In genomic region chr20:1001116-1001515, GRCh38 we compare ENCODE assay signal across 21 cellular contexts. TPM values are rescaled to one million over a fixed set of nuclear protein-coding genes. Genes with fewer than 3 reads are reported as not detected.
"Had no signal": no experiment of that assay in that cellular context is flagged by ENCODE, and none has a peak within 500 bp of the region (broad histone marks: within the 10 kb centered on the region; RNA-seq: fewer than 3 reads in every experiment).

No MANE protein-coding gene starts in this region.

- H3K36me3 Mint-ChIP-seq: activated CD4-positive, alpha-beta memory T cell treated with anti-CD3 and anti-CD28 coated beads for 36 hours; activated naive CD8-positive, alpha-beta T cell treated with anti-CD3 and anti-CD28 coated beads for 36 hours had no signal

- H3K27ac Mint-ChIP-seq: activated CD4-positive, alpha-beta memory T cell treated with anti-CD3 and anti-CD28 coated beads for 36 hours; activated naive CD8-positive, alpha-beta T cell treated with anti-CD3 and anti-CD28 coated beads for 36 hours; naive thymus-derived CD4-positive, alpha-beta T cell; T-helper 2 cell treated with Interferon-gamma antibody and Interleukin-4, amounts not matched to agents 5 μg/mL and 100 μg/mL, for 36 hours had no signal

- ATAC-seq: naive thymus-derived CD4-positive, alpha-beta T cell; right lobe of liver had no signal

- H3K4me3 Mint-ChIP-seq: activated CD4-positive, alpha-beta memory T cell treated with anti-CD3 and anti-CD28 coated beads for 36 hours; naive thymus-derived CD4-positive, alpha-beta T cell; T-helper 2 cell treated with Interferon-gamma antibody and Interleukin-4, amounts not matched to agents 5 μg/mL and 100 μg/mL, for 36 hours had no signal

- H3K9me3 Mint-ChIP-seq: activated CD4-positive, alpha-beta memory T cell treated with anti-CD3 and anti-CD28 coated beads for 36 hours; activated naive CD8-positive, alpha-beta T cell treated with anti-CD3 and anti-CD28 coated beads for 36 hours; naive thymus-derived CD4-positive, alpha-beta T cell; T-helper 2 cell treated with Interferon-gamma antibody and Interleukin-4, amounts not matched to agents 5 μg/mL and 100 μg/mL, for 36 hours had no signal

- DNase-seq: activated CD4-positive, alpha-beta memory T cell treated with anti-CD3 and anti-CD28 coated beads for 36 hours; activated CD4-positive, alpha-beta T cell treated with anti-CD3 and anti-CD28 coated beads for 1 hour; activated gamma-delta T cell treated with Interleukin-2 at 50 U/mL for 16 hours; activated naive CD8-positive, alpha-beta T cell treated with anti-CD3 and anti-CD28 coated beads for 36 hours; activated T-cell treated with anti-CD3 and anti-CD28 coated beads, Interleukin-2, amount 50 U/mL, for 48 hours; brain microvascular endothelial cell; cerebellar nuclear complex; dermis blood vessel endothelial cell; glutamatergic neuron; kidney glomerular epithelial cell; naive thymus-derived CD4-positive, alpha-beta T cell; nucleus accumbens; right lobe of liver; stimulated activated CD4-positive, alpha-beta T cell treated with anti-CD3 and anti-CD28 coated beads, Interleukin-12 subunit alpha, Interleukin-12 subunit beta, amount 100 ng/mL, for 4 hours; stimulated activated naive CD4-positive, alpha-beta T cell; substantia nigra; transverse colon had no signal

- H3K27ac ChIP-seq: brain microvascular endothelial cell, prostate gland, right lobe of liver, transverse colon had no signal

- H3K9me3 ChIP-seq: prostate gland, right lobe of liver, transverse colon had no signal

- H3K4me1 ChIP-seq: prostate gland, right lobe of liver had no signal

- H3K4me3 ChIP-seq: prostate gland, right lobe of liver, transverse colon had no signal

- H3K36me3 ChIP-seq: brain microvascular endothelial cell, prostate gland, right lobe of liver, transverse colon had no signal

RNA-seq across cellular contexts. Expression of gene RSPO4, which starts 1.0 kb away (rescaled TPM):
- total RNA-seq: activated CD4-positive, alpha-beta memory T cell treated with anti-CD3 and anti-CD28 coated beads for 36 hours; activated naive CD8-positive, alpha-beta T cell treated with anti-CD3 and anti-CD28 coated beads for 36 hours; dermis blood vessel endothelial cell; fibroblast of villous mesenchyme; mononuclear cell; transverse colon had no signal
- polyA plus RNA-seq: naive thymus-derived CD4-positive, alpha-beta T cell had no signal
